ENCODE assay signal across 9 cellular contexts in genomic region chr1:19400875-19401854, GRCh38.
DNase-seq lines count a peak whose midpoint lies in the region; ATAC-seq and TF ChIP-seq lines count a peak whose summit lies in the region.
"Had no signal": no experiment of that assay in that cellular context is flagged by ENCODE, and none has a peak within 500 bp of the region (broad histone marks: within the 10 kb centered on the region; RNA-seq: fewer than 3 reads in every experiment).

No MANE protein-coding gene starts in this region.

- H2BK15ac ChIP-seq in mesendoderm (replicated peaks; ENCODE audit: low read depth), result no peak overlapping the region

- peaks cover 42% of the 10 kb centered on the region for H3K79me2 ChIP-seq in mesendoderm (ENCODE audit: control insufficient read depth, insufficient read depth, low read length)

- H3K18ac ChIP-seq in mesendoderm (ENCODE audit: low read length), result no peak overlapping the region

- no peak overlapping the region for H2AK5ac ChIP-seq in mesendoderm (ENCODE audit: low read length)

- H2BK120ac ChIP-seq in mesendoderm (ENCODE audit: low read depth, low read length), result no peak overlapping the region

- intact Hi-C loops in Right ventricle myocardium inferior (cut with DNase I), result loop anchor here (5.0 kb wide), 2 partner anchors 36 to 86 kb away; partner anchors contain the start of gene CAPZB

- H3K4me3 ChIP-seq in cardiac muscle cell, result no peak overlapping the region
- H3K4me3 ChIP-seq in mesendoderm (ENCODE audit: low read length), result no peak overlapping the region
- H3K4me3 ChIP-seq in urinary bladder (ENCODE audit: low read depth, low read length), result no peak overlapping the region
- H3K4me3 ChIP-seq: gastrocnemius medialis had no signal

- H4K5ac ChIP-seq in mesendoderm (ENCODE audit: low read length), result no peak overlapping the region

- no peak overlapping the region for H3K4ac ChIP-seq in mesendoderm (ENCODE audit: low read depth, low read length)

- no peak overlapping the region for H4K8ac ChIP-seq in mesendoderm (ENCODE audit: low read depth, low read length)

- WGBS in mesendoderm (ENCODE audit: extremely low coverage, insufficient coverage, low lambda C conversion rate), result no CpG with 5 or more reads among the region's 10 CpGs
- WGBS in urinary bladder, result 52% methylated on average over 10 of the region's 10 CpGs

- peaks cover 37% of the 10 kb centered on the region for H3K79me1 ChIP-seq in mesendoderm (ENCODE audit: low read length)

- no peak for TF ChIP-seq CTCF in cardiac muscle cell (IDR thresholded peaks at IDR 0.05; ENCODE audit: low read depth, low read length)
- no peak for TF ChIP-seq CTCF in GM13976 (IDR thresholded peaks at IDR 0.05; ENCODE audit: borderline replicate concordance, control extremely low read depth, extremely low read depth, insufficient read depth, missing control alignments)

- H3K4me1 ChIP-seq in cardiac muscle cell (ENCODE audit: low read depth) (peaks cover 31% of the 10 kb centered on the region), mesendoderm (ENCODE audit: control insufficient read depth, low read depth, low read length) (peaks cover 3% of the 10 kb centered on the region), urinary bladder (ENCODE audit: insufficient read depth) (no peaks in the 10 kb centered on the region)

- H3K4me2 ChIP-seq in mesendoderm (ENCODE audit: low read length), result no peak overlapping the region

- no peak for DNase-seq in cardiac muscle cell (ENCODE audit: low read depth in 1 of 2, low spot score in 1 of 2)
- DNase-seq in Right ventricle myocardium inferior (ENCODE audit: missing footprints), result no peak
- DNase-seq in cerebellar cortex (ENCODE audit: low spot score), result peak; percentile 37
- DNase-seq in mesendoderm, result peak; percentile 82
- DNase-seq in hepatic stellate cell (ENCODE audit: low spot score), result no peak
- DNase-seq in GM13976 (ENCODE audit: low spot score), result no peak
- DNase-seq: gastrocnemius medialis had no signal

- H3K27ac ChIP-seq in cardiac muscle cell (peak overlapping the region; percentile 89), mesendoderm (ENCODE audit: low read depth, low read length) (no peak overlapping the region), urinary bladder (ENCODE audit: low read depth) (peak overlapping the region; percentile 23)

- no peak for ATAC-seq in Right ventricle myocardium inferior
- ATAC-seq in activated CD4-positive, CD25-positive, alpha-beta regulatory T cell treated with anti-CD3 and anti-CD28 coated beads, Interleukin-2, amount 50 U/mL, for 24 hours, result no peak

- in situ Hi-C loops in GM13976 (cut with MboI; ENCODE audit: low sequenced_read_pairs, unreplicated experiment), result no loop called here

- no peak overlapping the region for H3K23ac ChIP-seq in mesendoderm (ENCODE audit: low read length)

- H2BK5ac ChIP-seq in mesendoderm (ENCODE audit: low read length), result no peak overlapping the region

- H3K36me3 ChIP-seq in cardiac muscle cell, result no peaks in the 10 kb centered on the region
- H3K36me3 ChIP-seq in mesendoderm (ENCODE audit: control insufficient read depth, insufficient read depth, low read length), result no peaks in the 10 kb centered on the region
- no peaks in the 10 kb centered on the region for H3K36me3 ChIP-seq in urinary bladder (ENCODE audit: insufficient read depth)
- H3K36me3 ChIP-seq: gastrocnemius medialis had no signal

- H3K9me3 ChIP-seq in cardiac muscle cell (ENCODE audit: low read depth), result no peaks in the 10 kb centered on the region
- H3K9me3 ChIP-seq: gastrocnemius medialis had no signal

- H3K27me3 ChIP-seq in cardiac muscle cell (no peaks in the 10 kb centered on the region), mesendoderm (ENCODE audit: insufficient read depth, low read length, poor library complexity) (no peaks in the 10 kb centered on the region)
- H3K27me3 ChIP-seq: gastrocnemius medialis had no signal

- H3K56ac ChIP-seq in mesendoderm (ENCODE audit: low read length), result no peak overlapping the region

- H3K9ac ChIP-seq in mesendoderm (ENCODE audit: low read length), result no peak overlapping the region

Comparison
In these comparisons a context has a peak if more than half of its experiments do, and no peak if none do; other contexts are left out.
1. DNase-seq: peak in cerebellar cortex (single experiment) and mesendoderm (single experiment); none in cardiac muscle cell (0 of 2), Right ventricle myocardium inferior (single experiment), hepatic stellate cell (single experiment) and GM13976 (single experiment).